ENCODE assay signal across 16 cellular contexts in the genomic region with DNA sequence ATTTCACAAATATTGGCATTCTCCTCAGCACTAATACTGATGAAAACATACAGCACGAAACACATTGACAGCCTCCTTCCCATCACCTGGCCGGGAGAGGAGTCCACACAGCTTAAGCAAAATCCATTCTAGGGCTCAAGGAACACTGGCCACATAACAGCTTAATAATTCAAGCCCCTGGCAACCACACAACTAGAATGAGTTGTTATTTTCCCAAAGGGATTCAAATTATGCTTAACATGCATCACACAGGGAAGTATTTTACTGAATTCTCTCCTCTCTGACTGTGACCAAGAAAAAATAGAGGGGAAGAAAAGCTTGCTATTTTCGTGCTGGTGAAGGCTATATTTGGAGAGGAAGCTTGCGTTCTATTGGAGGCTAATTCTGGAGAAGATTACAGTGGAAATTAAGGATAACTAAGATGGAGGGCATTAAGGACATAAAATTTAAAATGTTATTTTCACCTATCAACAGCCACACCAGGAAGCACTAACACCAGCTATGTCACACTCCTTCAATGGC.
"Had no signal": no experiment of that assay in that cellular context is flagged by ENCODE, and none has a peak within 500 bp of the region (broad histone marks: within the 10 kb centered on the region; RNA-seq: fewer than 3 reads in every experiment).

No MANE protein-coding gene starts in this region.

- H3K27me3 Mint-ChIP-seq: activated naive CD8-positive, alpha-beta T cell treated with anti-CD3 and anti-CD28 coated beads, Interleukin-2, amount 50 U/mL, for 24 hours had no signal

- H3K36me3 Mint-ChIP-seq: stimulated activated effector memory CD8-positive, alpha-beta T cell treated with anti-CD3 and anti-CD28 coated beads, Interleukin-12 subunit alpha, Interleukin-12 subunit beta, amount 100 ng/mL, for 72 hours had no signal

- H3K4me1 Mint-ChIP-seq: activated naive CD8-positive, alpha-beta T cell treated with anti-CD3 and anti-CD28 coated beads, Interleukin-2, amount 50 U/mL, for 24 hours; endodermal cell; stimulated activated effector memory CD8-positive, alpha-beta T cell treated with anti-CD3 and anti-CD28 coated beads, Interleukin-12 subunit alpha, Interleukin-12 subunit beta, amount 100 ng/mL, for 72 hours had no signal

- DNase-seq: activated CD4-positive, alpha-beta T cell treated with anti-CD3 and anti-CD28 coated beads for 4 hours; activated CD8-positive, alpha-beta memory T cell treated with anti-CD3 and anti-CD28 coated beads, Interleukin-2, amount 50 U/mL, for 48 hours; activated CD8-positive, alpha-beta T cell treated with anti-CD3 and anti-CD28 coated beads, Interleukin-2, amount 10 ng/mL, durations not matched to agents 7 days and 5 days; activated naive CD4-positive, alpha-beta T cell treated with Interleukin-2 at 50 U/mL for 16 hours; activated naive CD8-positive, alpha-beta T cell treated with anti-CD3 and anti-CD28 coated beads, Interleukin-2, amount 50 U/mL, for 24 hours; brain microvascular endothelial cell; cerebellar nuclear complex; endodermal cell; kidney; posterior cingulate gyrus; trophoblast cell had no signal

- H3K4me2 ChIP-seq: smooth muscle cell had no signal

- H3K27me3 ChIP-seq: brain microvascular endothelial cell, right atrium auricular region had no signal

- H3K4me3 Mint-ChIP-seq: activated CD8-positive, alpha-beta T cell treated with anti-CD3 and anti-CD28 coated beads, Interleukin-2, amount 10 ng/mL, durations not matched to agents 7 days and 5 days; activated naive CD8-positive, alpha-beta T cell treated with anti-CD3 and anti-CD28 coated beads, Interleukin-2, amount 50 U/mL, for 24 hours; endodermal cell; stimulated activated effector memory CD8-positive, alpha-beta T cell treated with anti-CD3 and anti-CD28 coated beads, Interleukin-12 subunit alpha, Interleukin-12 subunit beta, amount 100 ng/mL, for 72 hours had no signal

- H3K4me3 ChIP-seq: right atrium auricular region, smooth muscle cell had no signal

- ATAC-seq: activated CD8-positive, alpha-beta T cell treated with anti-CD3 and anti-CD28 coated beads, Interleukin-2, amount 10 ng/mL, durations not matched to agents 7 days and 5 days; activated naive CD8-positive, alpha-beta T cell treated with anti-CD3 and anti-CD28 coated beads, Interleukin-2, amount 50 U/mL, for 24 hours; SK-N-SH treated with all-trans-retinoic acid at 6 μM for 48 hours; stimulated activated effector memory CD8-positive, alpha-beta T cell treated with anti-CD3 and anti-CD28 coated beads, Interleukin-12 subunit alpha, Interleukin-12 subunit beta, amount 100 ng/mL, for 72 hours had no signal

- H3K27ac ChIP-seq: brain microvascular endothelial cell, right atrium auricular region had no signal

- H3K36me3 ChIP-seq: brain microvascular endothelial cell, right atrium auricular region had no signal

- H3K27ac Mint-ChIP-seq: activated CD8-positive, alpha-beta T cell treated with anti-CD3 and anti-CD28 coated beads, Interleukin-2, amount 10 ng/mL, durations not matched to agents 7 days and 5 days; activated naive CD8-positive, alpha-beta T cell treated with anti-CD3 and anti-CD28 coated beads, Interleukin-2, amount 50 U/mL, for 24 hours; endodermal cell; stimulated activated effector memory CD8-positive, alpha-beta T cell treated with anti-CD3 and anti-CD28 coated beads, Interleukin-12 subunit alpha, Interleukin-12 subunit beta, amount 100 ng/mL, for 72 hours had no signal

- FAIRE-seq: frontal cortex, kidney had no signal

- H3K4me1 ChIP-seq: right atrium auricular region had no signal
